ENCODE assay signal across 20 cellular contexts in the genomic region with DNA sequence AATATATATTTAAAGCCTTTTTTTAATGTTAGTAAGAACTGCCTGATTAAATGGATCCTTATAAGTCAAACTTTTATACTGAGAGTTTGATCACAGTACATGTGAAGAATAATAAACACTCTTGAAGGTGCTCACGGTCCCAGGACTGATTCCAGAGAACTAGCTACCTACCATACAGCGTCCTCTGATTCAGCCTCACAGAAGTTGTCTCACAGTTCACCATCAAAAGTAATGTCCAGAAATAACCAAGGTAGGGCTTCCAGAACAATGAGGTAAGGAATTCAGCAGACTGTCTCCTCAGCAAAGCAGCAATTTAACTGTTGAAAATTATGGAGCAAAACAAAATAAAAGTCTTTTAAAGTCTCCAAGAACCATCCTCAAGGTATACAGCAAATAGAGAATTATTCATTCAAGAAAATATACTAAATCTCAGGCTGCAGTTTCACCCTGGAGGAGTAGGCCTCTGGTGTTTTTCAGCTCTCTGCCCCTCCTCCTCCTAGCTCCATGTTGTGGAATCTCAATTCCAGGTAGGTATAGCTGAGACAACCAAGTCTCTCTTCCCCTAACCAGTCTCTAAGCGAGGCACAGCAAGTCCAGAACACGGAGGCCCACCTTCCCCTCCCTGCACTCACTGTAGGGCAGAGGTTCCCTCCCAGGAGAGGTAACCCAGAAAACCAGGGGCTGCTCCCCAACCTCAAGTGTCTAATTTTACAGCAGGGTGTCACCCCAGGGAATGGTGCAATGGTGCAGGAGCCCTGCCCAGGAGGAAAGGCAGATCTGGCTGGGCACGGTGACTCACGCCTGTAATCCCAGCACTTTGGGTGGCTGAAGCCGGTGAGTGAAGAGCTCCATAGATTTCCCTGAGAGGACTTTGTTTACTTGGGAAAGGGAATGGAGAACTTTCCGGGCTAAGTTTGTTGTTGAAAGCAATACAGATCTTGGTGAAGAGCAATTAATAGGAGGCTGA. TPM values are rescaled to one million over a fixed set of nuclear protein-coding genes. Genes with fewer than 3 reads are reported as not detected.
DNase-seq lines count a peak whose midpoint lies in the region; ATAC-seq and TF ChIP-seq lines count a peak whose summit lies in the region.
"Had no signal": no experiment of that assay in that cellular context is flagged by ENCODE, and none has a peak within 500 bp of the region (broad histone marks: within the 10 kb centered on the region; RNA-seq: fewer than 3 reads in every experiment).

No MANE protein-coding gene starts in this region.

- no peaks in the 10 kb centered on the region for H3K27me3 Mint-ChIP-seq in activated naive CD4-positive, alpha-beta T cell treated with anti-CD3 and anti-CD28 coated beads, Interleukin-2, amount 10 ng/mL, durations not matched to agents 7 days and 5 days
- H3K27me3 Mint-ChIP-seq: CD8-positive, alpha-beta memory T cell; naive B cell had no signal

- WGBS in suprapubic skin = 89% methylated on average over 7 of the region's 8 CpGs

- ATAC-seq in Right ventricle myocardium superior (ENCODE audit: poor library complexity) (peak; percentile 45), left ventricle myocardium superior (peak; percentile 62), GM21737 (IDR thresholded peaks at IDR 0.05; ENCODE audit: unreplicated experiment) (no peak), HG02763 (IDR thresholded peaks at IDR 0.05; ENCODE audit: unreplicated experiment) (no peak)
- ATAC-seq: left lung had no signal

- H3K27me3 ChIP-seq in right atrium auricular region (no peaks in the 10 kb centered on the region), suprapubic skin (no peaks in the 10 kb centered on the region)
- H3K27me3 ChIP-seq: esophagus muscularis mucosa, left lung, testis had no signal

- no peak overlapping the region for H3K4me3 Mint-ChIP-seq in activated naive CD4-positive, alpha-beta T cell treated with anti-CD3 and anti-CD28 coated beads, Interleukin-2, amount 10 ng/mL, durations not matched to agents 7 days and 5 days
- H3K4me3 Mint-ChIP-seq: activated T-helper 1 cell treated with anti-CD3 and anti-CD28 coated beads, Interleukin-12 subunit alpha, Interleukin-12 subunit beta, Interleukin-2, Interleukin-4 antibody, amounts not matched to agents 30 ng/mL and 10 ng/mL and 1 ng/mL, durations not matched to agents 14 hours and 24 hours and 36 hours; CD8-positive, alpha-beta memory T cell; naive B cell had no signal

- DNase-seq in Right ventricle myocardium superior = no peak
- DNase-seq in right atrium auricular region (ENCODE audit: low spot score) = no peak
- peak; percentile 45 for DNase-seq in RPMI7951 (ENCODE audit: low read depth)
- no peak for DNase-seq in left ventricle myocardium superior
- DNase-seq in suprapubic skin (ENCODE audit: low spot score in 2 of 2) = no peak
- DNase-seq in activated naive CD4-positive, alpha-beta T cell treated with anti-CD3 and anti-CD28 coated beads, Interleukin-2, amount 10 ng/mL, durations not matched to agents 7 days and 5 days = no peak
- DNase-seq: activated CD4-positive, alpha-beta T cell treated with anti-CD3 and anti-CD28 coated beads, Interleukin-2, amount 50 U/mL, for 48 hours; CD8-positive, alpha-beta memory T cell; GDM1; left lung; naive B cell; NCI-H1092 treated with DMSO at 0.1 percent for 48 hours; NCI-H2171 treated with DMSO at 0.1 percent for 48 hours; testis had no signal

- no peaks in the 10 kb centered on the region for H3K9me3 Mint-ChIP-seq in activated naive CD4-positive, alpha-beta T cell treated with anti-CD3 and anti-CD28 coated beads, Interleukin-2, amount 10 ng/mL, durations not matched to agents 7 days and 5 days
- H3K9me3 Mint-ChIP-seq: activated T-helper 1 cell treated with anti-CD3 and anti-CD28 coated beads, Interleukin-12 subunit alpha, Interleukin-12 subunit beta, Interleukin-2, Interleukin-4 antibody, amounts not matched to agents 30 ng/mL and 10 ng/mL and 1 ng/mL, durations not matched to agents 14 hours and 24 hours and 36 hours; CD8-positive, alpha-beta memory T cell had no signal

- H3K4me1 ChIP-seq in right atrium auricular region (peaks cover 0 to 24% of the 10 kb centered on the region in 2 donors), suprapubic skin (peaks cover 2% of the 10 kb centered on the region)
- H3K4me1 ChIP-seq: left lung, prostate gland, testis had no signal

- H3K36me3 ChIP-seq in right atrium auricular region (no peaks in the 10 kb centered on the region), suprapubic skin (no peaks in the 10 kb centered on the region)
- H3K36me3 ChIP-seq: left lung, prostate gland had no signal

- CTCF ChIA-PET in activated naive CD4-positive, alpha-beta T cell treated with anti-CD3 and anti-CD28 coated beads, Interleukin-2, amount 10 ng/mL, durations not matched to agents 7 days and 5 days (lab: Charles Lee) = interaction anchor here (0.9 kb wide), 1 partner anchor 42 kb away, joined by 3 read pairs; no protein-coding TSS in a partner anchor

- H3K27ac ChIP-seq in right atrium auricular region (peak overlapping the region in 1 of 2 donors; percentile 8), suprapubic skin (peak overlapping the region; percentile 39)
- H3K27ac ChIP-seq: esophagus muscularis mucosa, left lung, prostate gland, testis had no signal

- no peak overlapping the region for H3K27ac Mint-ChIP-seq in activated naive CD4-positive, alpha-beta T cell treated with anti-CD3 and anti-CD28 coated beads, Interleukin-2, amount 10 ng/mL, durations not matched to agents 7 days and 5 days
- H3K27ac Mint-ChIP-seq: activated T-helper 1 cell treated with anti-CD3 and anti-CD28 coated beads, Interleukin-12 subunit alpha, Interleukin-12 subunit beta, Interleukin-2, Interleukin-4 antibody, amounts not matched to agents 30 ng/mL and 10 ng/mL and 1 ng/mL, durations not matched to agents 14 hours and 24 hours and 36 hours; CD8-positive, alpha-beta memory T cell had no signal

- TF ChIP-seq CTCF in right atrium auricular region (IDR thresholded peaks at IDR 0.05) (no peak), suprapubic skin (IDR thresholded peaks at IDR 0.05) (no peak)

- peaks cover 30% of the 10 kb centered on the region for H3K4me1 Mint-ChIP-seq in activated naive CD4-positive, alpha-beta T cell treated with anti-CD3 and anti-CD28 coated beads, Interleukin-2, amount 10 ng/mL, durations not matched to agents 7 days and 5 days

- TF ChIP-seq POLR2A in suprapubic skin (IDR thresholded peaks at IDR 0.05) = no peak

- H3K4me3 ChIP-seq in right atrium auricular region (no peak overlapping the region), suprapubic skin (no peak overlapping the region)
- H3K4me3 ChIP-seq: A549, esophagus muscularis mucosa, left lung, prostate gland, testis had no signal

- no peak for TF ChIP-seq EP300 in suprapubic skin (IDR thresholded peaks at IDR 0.05)

- no peaks in the 10 kb centered on the region for H3K9me3 ChIP-seq in right atrium auricular region
- H3K9me3 ChIP-seq in suprapubic skin = no peaks in the 10 kb centered on the region
- H3K9me3 ChIP-seq: A549, esophagus muscularis mucosa, left lung, prostate gland, testis had no signal

- intact Hi-C loops in Right ventricle myocardium superior (cut with DNase I) = no loop called here
- intact Hi-C loops in left ventricle myocardium superior (cut with micrococcal nuclease) = no loop called here

- H3K36me3 Mint-ChIP-seq in activated naive CD4-positive, alpha-beta T cell treated with anti-CD3 and anti-CD28 coated beads, Interleukin-2, amount 10 ng/mL, durations not matched to agents 7 days and 5 days = peaks cover 5% of the 10 kb centered on the region

RNA-seq across cellular contexts. Expression of gene FAM241A, which starts 28.6 kb away (rescaled TPM):
- total RNA-seq in Right ventricle myocardium superior (7.4 TPM), right atrium auricular region (1 to 10 TPM; 6.0 to 6.7 TPM), left ventricle myocardium superior (11.3 TPM), suprapubic skin (1 to 10 TPM; 2.8 to 3.7 (median 3.4) TPM)
- 3.0 and 4.4 TPM in 2 replicates for total RNA-seq in RPMI7951 (2014; rRNA removed; shearing (Covaris generic))

RNA-seq across cellular contexts. Expression of gene AP1AR, which starts 57.7 kb away (rescaled TPM):
- total RNA-seq in Right ventricle myocardium superior (11.1 TPM), right atrium auricular region (10 to 100 TPM in 1 of 2 donors, 1 to 10 TPM in 1; 6.6 to 10.2 TPM), left ventricle myocardium superior (10.2 TPM), suprapubic skin (10 to 100 TPM; 13.4 to 22.7 (median 15.6) TPM)
- 15.0 and 16.2 TPM in 2 replicates for total RNA-seq in RPMI7951 (2014; rRNA removed; shearing (Covaris generic))

Comparison
In these comparisons a context has a peak if more than half of its experiments do, and no peak if none do; other contexts are left out.
1. ATAC-seq: peak in Right ventricle myocardium superior (single experiment) and left ventricle myocardium superior (single experiment); none in GM21737 (single experiment) and HG02763 (single experiment).